18 cellular contexts compared by ENCODE assay signal in the genomic region with DNA sequence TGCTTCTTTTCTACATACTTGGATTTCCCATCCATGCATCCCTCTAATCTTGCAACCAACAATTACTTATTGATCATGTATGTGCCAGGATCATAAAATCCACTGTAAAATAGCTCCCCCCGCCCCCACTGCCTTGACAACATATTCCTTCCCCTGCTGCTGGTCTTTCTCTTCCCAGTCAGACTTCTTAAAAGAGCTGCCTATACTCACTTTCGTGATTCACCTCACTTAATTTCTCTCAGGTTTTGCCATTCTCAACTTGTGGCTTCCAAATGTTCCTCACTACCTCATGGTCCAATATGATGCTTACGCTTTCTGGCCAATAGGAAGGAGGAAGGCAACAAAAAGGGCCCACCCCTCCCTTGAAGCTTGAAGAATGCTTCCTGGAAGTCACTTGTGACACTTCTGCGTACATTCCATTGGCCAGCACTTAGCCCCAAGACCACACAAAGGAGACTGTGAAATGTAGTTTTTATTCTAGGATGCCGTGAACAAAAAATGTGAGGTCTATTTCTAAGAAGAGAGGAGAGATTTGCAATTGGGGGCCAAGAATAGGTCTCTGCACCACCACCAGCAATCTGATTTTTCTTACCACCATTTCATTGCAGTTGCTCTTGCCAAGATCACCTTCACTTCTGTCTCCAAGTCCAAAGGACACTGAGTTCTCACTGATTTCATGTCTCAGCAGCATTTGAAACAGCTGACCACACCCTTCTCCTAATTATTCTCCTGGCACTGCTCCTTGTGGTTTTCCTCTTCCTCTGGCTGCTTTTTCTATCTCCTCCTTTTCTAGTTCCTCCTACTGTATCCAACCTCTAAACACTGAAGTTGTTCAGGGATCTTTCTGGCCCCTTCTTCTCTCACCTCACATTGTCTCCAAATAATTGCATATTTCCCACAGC. TPM values are rescaled to one million over a fixed set of nuclear protein-coding genes. Genes with fewer than 3 reads are reported as not detected.
DNase-seq lines count a peak whose midpoint lies in the region; FAIRE-seq and TF ChIP-seq lines count a peak whose summit lies in the region.
"Had no signal": no experiment of that assay in that cellular context is flagged by ENCODE, and none has a peak within 500 bp of the region (broad histone marks: within the 10 kb centered on the region; RNA-seq: fewer than 3 reads in every experiment).

No MANE protein-coding gene starts in this region.

- peak; percentile 57 for DNase-seq in AG20443 (ENCODE audit: low spot score)
- DNase-seq in HCEC 1CT: peak; percentile 1
- DNase-seq in bronchial epithelial cell (ENCODE audit: low read depth): peak; percentile 38
- peak; percentile 50 for DNase-seq in mucosa of gallbladder (ENCODE audit: low spot score)
- DNase-seq in activated CD4-positive, alpha-beta memory T cell treated with anti-CD3 and anti-CD28 coated beads, Interleukin-2, amount 10 ng/mL, durations not matched to agents 7 days and 5 days: no peak
- DNase-seq in GM12892 (ENCODE audit: insufficient read length): no peak
- DNase-seq in NCI-H526 (lab: John Stamatoyannopoulos, UW): no peak
- no peak for DNase-seq in iPS-NIHi7 (ENCODE audit: extremely low spot score)
- DNase-seq: activated CD4-positive, CD25-positive, alpha-beta regulatory T cell treated with anti-CD3 and anti-CD28 coated beads, Interleukin-2, amount 50 U/mL, for 72 hours; caudate nucleus; CD4-positive, alpha-beta T cell; GOT3; left cardiac atrium; NCI-H146; pancreas; stimulated activated CD4-positive, alpha-beta T cell treated with anti-CD3 and anti-CD28 coated beads, Interleukin-4, amount 100 ng/mL, for 1 hour; stimulated activated naive CD4-positive, alpha-beta T cell had no signal

- H3K4me3 ChIP-seq in bronchial epithelial cell (ENCODE audit: low read depth, low read length): no peak overlapping the region
- H3K4me3 ChIP-seq: pancreas, SJSA1 had no signal

- H3K27me3 ChIP-seq in bronchial epithelial cell (ENCODE audit: control insufficient read depth, insufficient read depth, low read length): no peaks in the 10 kb centered on the region
- H3K27me3 ChIP-seq: pancreas, SJSA1 had no signal

- CTCF ChIA-PET in activated CD4-positive, alpha-beta memory T cell treated with anti-CD3 and anti-CD28 coated beads, Interleukin-2, amount 10 ng/mL, durations not matched to agents 7 days and 5 days (lab: Charles Lee): interaction anchor here (1.8 kb wide), 1 partner anchor 31 kb away, joined by 7 read pairs; the partner anchor contains the start of gene CD164

- FAIRE-seq in bronchial epithelial cell (lab: Jason Lieb, UNC) (no peak), GM12892 (lab: Jason Lieb, UNC) (no peak)
- FAIRE-seq: pancreas had no signal

- peaks cover 2% of the 10 kb centered on the region for H3K36me3 ChIP-seq in bronchial epithelial cell (ENCODE audit: control insufficient read depth, insufficient read depth, low read length)
- H3K36me3 ChIP-seq: pancreas had no signal

- TF ChIP-seq CTCF in bronchial epithelial cell (IDR thresholded peaks at IDR 0.05; ENCODE audit: insufficient read depth, low read length, severe bottlenecking): no peak

- H3K4me3 Mint-ChIP-seq in activated CD4-positive, alpha-beta memory T cell treated with anti-CD3 and anti-CD28 coated beads, Interleukin-2, amount 10 ng/mL, durations not matched to agents 7 days and 5 days: no peak overlapping the region
- H3K4me3 Mint-ChIP-seq: CD4-positive, alpha-beta T cell had no signal

- H3K27ac Mint-ChIP-seq in activated CD4-positive, alpha-beta memory T cell treated with anti-CD3 and anti-CD28 coated beads, Interleukin-2, amount 10 ng/mL, durations not matched to agents 7 days and 5 days: no peak overlapping the region
- H3K27ac Mint-ChIP-seq: CD4-positive, alpha-beta T cell had no signal

- H3K36me3 Mint-ChIP-seq in activated CD4-positive, alpha-beta memory T cell treated with anti-CD3 and anti-CD28 coated beads, Interleukin-2, amount 10 ng/mL, durations not matched to agents 7 days and 5 days (ENCODE audit: low read depth): peaks cover 43% of the 10 kb centered on the region

- peaks cover 2% of the 10 kb centered on the region for H3K9me3 Mint-ChIP-seq in activated CD4-positive, alpha-beta memory T cell treated with anti-CD3 and anti-CD28 coated beads, Interleukin-2, amount 10 ng/mL, durations not matched to agents 7 days and 5 days
- H3K9me3 Mint-ChIP-seq: CD4-positive, alpha-beta T cell had no signal

- no peaks in the 10 kb centered on the region for H3K27me3 Mint-ChIP-seq in activated CD4-positive, alpha-beta memory T cell treated with anti-CD3 and anti-CD28 coated beads, Interleukin-2, amount 10 ng/mL, durations not matched to agents 7 days and 5 days
- H3K27me3 Mint-ChIP-seq: CD4-positive, alpha-beta T cell had no signal

- H3K4me1 Mint-ChIP-seq in activated CD4-positive, alpha-beta memory T cell treated with anti-CD3 and anti-CD28 coated beads, Interleukin-2, amount 10 ng/mL, durations not matched to agents 7 days and 5 days: peaks cover 11% of the 10 kb centered on the region

- no peak for TF ChIP-seq POLR2A in GM12892 (IDR thresholded peaks at IDR 0.05; ENCODE audit: low read depth, low read length)

- POLR2A ChIA-PET in activated CD4-positive, alpha-beta memory T cell treated with anti-CD3 and anti-CD28 coated beads, Interleukin-2, amount 10 ng/mL, durations not matched to agents 7 days and 5 days (lab: Charles Lee): interaction anchor here (0.7 to 1.4 kb wide), 3 partner anchors 20 to 31 kb away, joined by 4 to 5 read pairs (median 4); partner anchors contain the start of gene CD164

RNA-seq across cellular contexts. Expression of gene CD164, which starts 30.8 kb away (rescaled TPM):
- total RNA-seq in bronchial epithelial cell: 113 and 115 TPM in 2 replicates
- 606 TPM for total RNA-seq in mucosa of gallbladder
- total RNA-seq in activated CD4-positive, alpha-beta memory T cell treated with anti-CD3 and anti-CD28 coated beads, Interleukin-2, amount 10 ng/mL, durations not matched to agents 7 days and 5 days: 100 to 1,000 TPM; 354 to 370 TPM
- polyA plus RNA-seq in GM12892 (2012; ENCODE audit: missing spikeins): 160 TPM

Comparison
In these comparisons a context has a peak if more than half of its experiments do, and no peak if none do; other contexts are left out.
1. DNase-seq: peak in AG20443 (single experiment), HCEC 1CT (single experiment), bronchial epithelial cell (single experiment) and mucosa of gallbladder (single experiment); none in activated CD4-positive, alpha-beta memory T cell treated with anti-CD3 and anti-CD28 coated beads, Interleukin-2, amount 10 ng/mL, durations not matched to agents 7 days and 5 days (single experiment), GM12892 (single experiment), NCI-H526 (0 of 2) and iPS-NIHi7 (single experiment).